1 cellular context compared by ENCODE assay signal in genomic region chrX:71365356-71365875, GRCh38.
TF ChIP-seq lines count a peak whose summit lies in the region.

No MANE protein-coding gene starts in this region.

TF ChIP-seq in K562, 482 proteins besides CTCF, POLR2A, EP300 and RAD21 (continued from another document):
- TF ChIP-seq, protein P1, sequence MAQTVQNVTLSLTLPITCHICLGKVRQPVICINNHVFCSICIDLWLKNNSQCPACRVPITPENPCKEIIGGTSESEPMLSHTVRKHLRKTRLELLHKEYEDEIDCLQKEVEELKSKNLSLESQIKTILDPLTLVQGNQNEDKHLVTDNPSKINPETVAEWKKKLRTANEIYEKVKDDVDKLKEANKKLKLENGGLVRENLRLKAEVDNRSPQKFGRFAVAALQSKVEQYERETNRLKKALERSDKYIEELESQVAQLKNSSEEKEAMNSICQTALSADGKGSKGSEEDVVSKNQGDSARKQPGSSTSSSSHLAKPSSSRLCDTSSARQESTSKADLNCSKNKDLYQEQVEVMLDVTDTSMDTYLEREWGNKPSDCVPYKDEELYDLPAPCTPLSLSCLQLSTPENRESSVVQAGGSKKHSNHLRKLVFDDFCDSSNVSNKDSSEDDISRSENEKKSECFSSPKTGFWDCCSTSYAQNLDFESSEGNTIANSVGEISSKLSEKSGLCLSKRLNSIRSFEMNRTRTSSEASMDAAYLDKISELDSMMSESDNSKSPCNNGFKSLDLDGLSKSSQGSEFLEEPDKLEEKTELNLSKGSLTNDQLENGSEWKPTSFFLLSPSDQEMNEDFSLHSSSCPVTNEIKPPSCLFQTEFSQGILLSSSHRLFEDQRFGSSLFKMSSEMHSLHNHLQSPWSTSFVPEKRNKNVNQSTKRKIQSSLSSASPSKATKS (CRISPR knock-in tag; IDR thresholded peaks at IDR 0.05): no peak
- TF ChIP-seq ID3 (CRISPR knock-in tag; IDR thresholded peaks at IDR 0.05) (no peak), ID3 (tag; IDR thresholded peaks at IDR 0.05) (no peak; the same call in 1 of the 2 replicates), ZNF79 (CRISPR knock-in tag; IDR thresholded peaks at IDR 0.05; ENCODE audit: low read depth) (no peak), HNRNPK (IDR thresholded peaks at IDR 0.05; ENCODE audit: low read depth, low read length, poor library complexity, severe bottlenecking) (no peak), DACH1 (IDR thresholded peaks at IDR 0.05; ENCODE audit: partially characterized antibody) (no peak), RHOXF2B (CRISPR knock-in tag; conservative IDR thresholded peaks at IDR 0.05) (no peak), TEAD1 (CRISPR knock-in tag; IDR thresholded peaks at IDR 0.05) (no peak), ETV6 (IDR thresholded peaks at IDR 0.05; ENCODE audit: borderline replicate concordance in 1 of 2, low read depth in 2 of 2, low read length in 1 of 2) (no peak), ETV6 (CRISPR knock-in tag; IDR thresholded peaks at IDR 0.05; ENCODE audit: borderline replicate concordance) (no peak), CTBP1 (IDR thresholded peaks at IDR 0.05; ENCODE audit: borderline replicate concordance) (no peak), HCFC1 (IDR thresholded peaks at IDR 0.05; ENCODE audit: low read depth, low read length) (no peak), ZNF507 (tag; conservative IDR thresholded peaks at IDR 0.05) (no peak), ZNF408 (CRISPR knock-in tag; IDR thresholded peaks at IDR 0.05; ENCODE audit: low read depth) (no peak), CBFA2T3 (IDR thresholded peaks at IDR 0.05) (no peak), GATAD2A (IDR thresholded peaks at IDR 0.05) (no peak), CREBBP (IDR thresholded peaks at IDR 0.05; ENCODE audit: low read depth, low read length) (no peak), RB1 (IDR thresholded peaks at IDR 0.05; ENCODE audit: low read depth) (no peak), NCOA4 (IDR thresholded peaks at IDR 0.05; ENCODE audit: partially characterized antibody) (no peak), RCOR1 (IDR thresholded peaks at IDR 0.05; ENCODE audit: borderline replicate concordance in 1 of 2, low read depth in 2 of 2, low read length in 2 of 2) (no peak), BRD4 (IDR thresholded peaks at IDR 0.05) (0 out of 2 replicates have a peak, but pooled peaks have one; percentile 75), NCOA2 (IDR thresholded peaks at IDR 0.05; ENCODE audit: partially characterized antibody in 2 of 2) (no peak), BRD9 (IDR thresholded peaks at IDR 0.05; ENCODE audit: low read depth, partially characterized antibody) (no peak), HNRNPL (IDR thresholded peaks at IDR 0.05; ENCODE audit: low read depth, low read length) (no peak), ZNF445 (CRISPR knock-in tag; IDR thresholded peaks at IDR 0.05; ENCODE audit: low read depth) (no peak), SMAD4 (CRISPR knock-in tag; conservative IDR thresholded peaks at IDR 0.05) (0 out of 2 replicates have a peak, but pooled peaks have one; percentile 36), NFE2 (IDR thresholded peaks at IDR 0.05; ENCODE audit: low read depth) (no peak), NR1H2 (CRISPR knock-in tag; IDR thresholded peaks at IDR 0.05) (no peak), TRIM28 (IDR thresholded peaks at IDR 0.05) (no peak), TEAD4 (IDR thresholded peaks at IDR 0.05; ENCODE audit: low read length) (no peak; the same call in 1 of the 2 replicates), TEAD4 (CRISPR knock-in tag; IDR thresholded peaks at IDR 0.05; ENCODE audit: borderline replicate concordance) (no peak), CBX3 (IDR thresholded peaks at IDR 0.05; ENCODE audit: borderline replicate concordance in 1 of 2, low read length in 2 of 2) (no peak), PURB (CRISPR knock-in tag; IDR thresholded peaks at IDR 0.05; ENCODE audit: low read depth) (no peak), MGA (IDR thresholded peaks at IDR 0.05) (peak; percentile 58), SREBF2 (CRISPR knock-in tag; IDR thresholded peaks at IDR 0.05) (no peak), ZNF583 (CRISPR knock-in tag; IDR thresholded peaks at IDR 0.05) (no peak), NFIX (CRISPR knock-in tag; IDR thresholded peaks at IDR 0.05; ENCODE audit: low read depth) (no peak), XRCC5 (IDR thresholded peaks at IDR 0.05; ENCODE audit: low read depth, low read length) (no peak), ZNF124 (CRISPR knock-in tag; IDR thresholded peaks at IDR 0.05) (no peak), E2F3 (CRISPR knock-in tag; IDR thresholded peaks at IDR 0.05) (no peak), FIP1L1 (IDR thresholded peaks at IDR 0.05; ENCODE audit: low read depth, low read length, poor library complexity, severe bottlenecking) (no peak), TCF7L2 (IDR thresholded peaks at IDR 0.05; ENCODE audit: low read depth, low read length) (no peak), PHB (CRISPR knock-in tag; IDR thresholded peaks at IDR 0.05) (no peak), PTRF (tag; IDR thresholded peaks at IDR 0.05) (no peak), SAFB (IDR thresholded peaks at IDR 0.05; ENCODE audit: borderline replicate concordance, low read depth, low read length) (no peak), ZNF830 (CRISPR knock-in tag; IDR thresholded peaks at IDR 0.05) (peak; percentile 59; the same call in 1 of the 2 replicates), CBFB (CRISPR knock-in tag; IDR thresholded peaks at IDR 0.05) (no peak), FOS (IDR thresholded peaks at IDR 0.05; ENCODE audit: extremely low read depth, insufficient read length) (no peak), TAL1 (IDR thresholded peaks at IDR 0.05) (no peak), ZFX (CRISPR knock-in tag; IDR thresholded peaks at IDR 0.05) (peak; percentile 43; the same call in 1 of the 2 replicates), TAF1 (IDR thresholded peaks at IDR 0.05; ENCODE audit: control insufficient read depth, extremely low read depth, insufficient read depth, low read length, severe bottlenecking) (no peak), SUPT5H (IDR thresholded peaks at IDR 0.05) (peak; percentile 91), ZNF57 (CRISPR knock-in tag; IDR thresholded peaks at IDR 0.05) (0 out of 2 replicates have a peak, but pooled peaks have one; percentile 47), HMGN3 (IDR thresholded peaks at IDR 0.05; ENCODE audit: borderline replicate concordance, extremely low read depth, insufficient read length, low read depth, low read length) (no peak), RBM14 (IDR thresholded peaks at IDR 0.05; ENCODE audit: borderline replicate concordance, insufficient read depth, low read depth, low read length) (no peak), ZNF764 (CRISPR knock-in tag; IDR thresholded peaks at IDR 0.05; ENCODE audit: low read depth) (no peak), LEF1 (IDR thresholded peaks at IDR 0.05) (no peak), ZKSCAN3 (CRISPR knock-in tag; IDR thresholded peaks at IDR 0.05) (no peak), ELF4 (CRISPR knock-in tag; IDR thresholded peaks at IDR 0.05) (peak; percentile 87; the same call in 1 of the 2 replicates), U2AF1 (optimal IDR thresholded peaks at IDR 0.05; ENCODE audit: low read depth, low read length) (no peak)
- TF ChIP-seq, protein P2, sequence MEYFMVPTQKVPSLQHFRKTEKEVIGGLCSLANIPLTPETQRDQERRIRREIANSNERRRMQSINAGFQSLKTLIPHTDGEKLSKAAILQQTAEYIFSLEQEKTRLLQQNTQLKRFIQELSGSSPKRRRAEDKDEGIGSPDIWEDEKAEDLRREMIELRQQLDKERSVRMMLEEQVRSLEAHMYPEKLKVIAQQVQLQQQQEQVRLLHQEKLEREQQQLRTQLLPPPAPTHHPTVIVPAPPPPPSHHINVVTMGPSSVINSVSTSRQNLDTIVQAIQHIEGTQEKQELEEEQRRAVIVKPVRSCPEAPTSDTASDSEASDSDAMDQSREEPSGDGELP (CRISPR knock-in tag; IDR thresholded peaks at IDR 0.05; ENCODE audit: borderline replicate concordance): no peak; the same call in 1 of the 2 replicates
- TF ChIP-seq, protein P3, sequence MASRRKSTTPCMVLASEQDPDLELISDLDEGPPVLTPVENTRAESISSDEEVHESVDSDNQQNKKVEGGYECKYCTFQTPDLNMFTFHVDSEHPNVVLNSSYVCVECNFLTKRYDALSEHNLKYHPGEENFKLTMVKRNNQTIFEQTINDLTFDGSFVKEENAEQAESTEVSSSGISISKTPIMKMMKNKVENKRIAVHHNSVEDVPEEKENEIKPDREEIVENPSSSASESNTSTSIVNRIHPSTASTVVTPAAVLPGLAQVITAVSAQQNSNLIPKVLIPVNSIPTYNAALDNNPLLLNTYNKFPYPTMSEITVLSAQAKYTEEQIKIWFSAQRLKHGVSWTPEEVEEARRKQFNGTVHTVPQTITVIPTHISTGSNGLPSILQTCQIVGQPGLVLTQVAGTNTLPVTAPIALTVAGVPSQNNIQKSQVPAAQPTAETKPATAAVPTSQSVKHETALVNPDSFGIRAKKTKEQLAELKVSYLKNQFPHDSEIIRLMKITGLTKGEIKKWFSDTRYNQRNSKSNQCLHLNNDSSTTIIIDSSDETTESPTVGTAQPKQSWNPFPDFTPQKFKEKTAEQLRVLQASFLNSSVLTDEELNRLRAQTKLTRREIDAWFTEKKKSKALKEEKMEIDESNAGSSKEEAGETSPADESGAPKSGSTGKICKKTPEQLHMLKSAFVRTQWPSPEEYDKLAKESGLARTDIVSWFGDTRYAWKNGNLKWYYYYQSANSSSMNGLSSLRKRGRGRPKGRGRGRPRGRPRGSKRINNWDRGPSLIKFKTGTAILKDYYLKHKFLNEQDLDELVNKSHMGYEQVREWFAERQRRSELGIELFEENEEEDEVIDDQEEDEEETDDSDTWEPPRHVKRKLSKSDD (conservative IDR thresholded peaks at IDR 0.05; ENCODE audit: low read length): no peak
